In genomic region chr2:54318810-54319209, GRCh38 we compare ENCODE assay signal across 1 cellular context.
TF ChIP-seq lines count a peak whose summit lies in the region.

No MANE protein-coding gene starts in this region.

TF ChIP-seq in K562, 482 proteins besides CTCF, POLR2A, EP300 and RAD21 (continued from another document):
- TF ChIP-seq, protein P1, sequence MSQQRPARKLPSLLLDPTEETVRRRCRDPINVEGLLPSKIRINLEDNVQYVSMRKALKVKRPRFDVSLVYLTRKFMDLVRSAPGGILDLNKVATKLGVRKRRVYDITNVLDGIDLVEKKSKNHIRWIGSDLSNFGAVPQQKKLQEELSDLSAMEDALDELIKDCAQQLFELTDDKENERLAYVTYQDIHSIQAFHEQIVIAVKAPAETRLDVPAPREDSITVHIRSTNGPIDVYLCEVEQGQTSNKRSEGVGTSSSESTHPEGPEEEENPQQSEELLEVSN (IDR thresholded peaks at IDR 0.05; ENCODE audit: borderline replicate concordance in 1 of 2, extremely low read depth in 1 of 2, insufficient read depth in 1 of 2, insufficient read length in 1 of 2, low read depth in 1 of 2, low read length in 1 of 2, poor library complexity in 1 of 2, severe bottlenecking in 1 of 2) = peak in 1 of 2 experiments; percentile 13
- no peak for TF ChIP-seq C11orf30 (IDR thresholded peaks at IDR 0.05; ENCODE audit: low read depth)
- TF ChIP-seq U2AF2 (optimal IDR thresholded peaks at IDR 0.05; ENCODE audit: low read depth, low read length) = no peak
- TF ChIP-seq MYC (IDR thresholded peaks at IDR 0.05; ENCODE audit: low read depth, low read length) = 0 out of 2 replicates have a peak, but pooled peaks have one; percentile 23
- no peak for TF ChIP-seq MYC (CRISPR knock-in tag; IDR thresholded peaks at IDR 0.05; ENCODE audit: borderline replicate concordance, low read depth)
- no peak for TF ChIP-seq TFAM (CRISPR knock-in tag; conservative IDR thresholded peaks at IDR 0.05)
TF ChIP-seq in K562: peak in this region for 4.
